In genomic region chr19:41922585-41922984, GRCh38 we compare ENCODE assay signal across 1 cellular context.
TF ChIP-seq lines count a peak whose summit lies in the region.

No MANE protein-coding gene starts in this region.

TF ChIP-seq in H1, 55 proteins besides CTCF, POLR2A, EP300 and RAD21:
- TF ChIP-seq CBX5 (IDR thresholded peaks at IDR 0.05; ENCODE audit: low read depth, low read length), result no peak
- TF ChIP-seq EZH2 (IDR thresholded peaks at IDR 0.05; ENCODE audit: low read depth, low read length, severe bottlenecking), result peak; percentile 6
- no peak for TF ChIP-seq TBP (IDR thresholded peaks at IDR 0.05; ENCODE audit: low read depth, low read length)
- no peak for TF ChIP-seq TAF1 (IDR thresholded peaks at IDR 0.05; ENCODE audit: low read depth, low read length)
- TF ChIP-seq RNF2 (IDR thresholded peaks at IDR 0.05; ENCODE audit: borderline replicate concordance, low read depth, low read length, missing control alignments, poor library complexity, severe bottlenecking), result no peak
